25 cellular contexts compared by ENCODE assay signal in the genomic region with DNA sequence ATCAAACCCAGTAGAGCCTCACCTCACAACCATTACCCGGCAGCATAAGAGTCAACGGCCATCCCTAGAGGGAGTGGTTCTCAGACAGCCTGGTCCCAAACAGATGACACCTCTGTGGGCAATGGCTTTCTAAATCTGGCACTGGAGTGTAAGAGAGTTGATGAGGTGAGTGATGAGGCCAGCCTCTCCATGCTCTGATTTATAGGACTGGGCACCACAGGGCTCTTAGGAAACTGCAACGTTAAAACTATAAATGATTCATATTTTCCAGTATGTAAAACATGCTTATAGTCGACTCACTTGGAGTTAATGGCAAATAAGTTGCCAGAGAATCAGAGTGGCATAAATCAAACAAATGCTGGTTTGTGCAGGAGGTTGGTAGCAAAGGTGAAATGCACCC.
DNase-seq lines count a peak whose midpoint lies in the region; ATAC-seq, FAIRE-seq and TF ChIP-seq lines count a peak whose summit lies in the region.
"Had no signal": no experiment of that assay in that cellular context is flagged by ENCODE, and none has a peak within 500 bp of the region (broad histone marks: within the 10 kb centered on the region; RNA-seq: fewer than 3 reads in every experiment).

No MANE protein-coding gene starts in this region.

- no peaks in the 10 kb centered on the region for H3F3A ChIP-seq in GM23338 (replicated peaks; ENCODE audit: low read depth)

- H3K4me1 ChIP-seq in adipocyte (ENCODE audit: control insufficient read depth, insufficient read depth, low read length) (peaks cover 10% of the 10 kb centered on the region), GM23338 (ENCODE audit: insufficient read depth) (peaks cover 21% of the 10 kb centered on the region)

- H4K20me1 ChIP-seq in GM23338 (replicated peaks; ENCODE audit: insufficient read depth), result no peaks in the 10 kb centered on the region

- TF ChIP-seq POLR2A in GM12892 (IDR thresholded peaks at IDR 0.05; ENCODE audit: low read depth, low read length), result no peak

- ATAC-seq in GM21529 (IDR thresholded peaks at IDR 0.05; ENCODE audit: unreplicated experiment) (no peak), GM23338 (no peak), HG03175 (IDR thresholded peaks at IDR 0.05; ENCODE audit: unreplicated experiment) (no peak)
- ATAC-seq: HepG2 had no signal

- no peak for FAIRE-seq in GM12892 (lab: Jason Lieb, UNC)
- FAIRE-seq: GM12891, H1, HepG2 had no signal

- no peaks in the 10 kb centered on the region for H3K9me3 Mint-ChIP-seq in GM23338
- H3K9me3 Mint-ChIP-seq: CD4-positive, alpha-beta T cell had no signal

- H3K4me1 Mint-ChIP-seq in GM23338, result peaks cover 23% of the 10 kb centered on the region

- no peaks in the 10 kb centered on the region for H3K9me3 ChIP-seq in adipocyte (ENCODE audit: control insufficient read depth, low read length)
- H3K9me3 ChIP-seq: Peyer's patch, SJCRH30 had no signal

- H2AFZ ChIP-seq in GM23338, result no peak overlapping the region

- H3K27ac Mint-ChIP-seq in GM23338, result no peak overlapping the region
- H3K27ac Mint-ChIP-seq: CD4-positive, alpha-beta T cell had no signal

- no peak overlapping the region for H3K9ac ChIP-seq in adipocyte (ENCODE audit: low read length)

- no peaks in the 10 kb centered on the region for H3K79me2 ChIP-seq in GM23338 (replicated peaks; ENCODE audit: insufficient read depth)

- DNase-seq in AG09309 (ENCODE audit: low read depth) (peak; percentile 41), HCEC 1CT (peak; percentile 40), adipocyte (ENCODE audit: low read depth) (peak; percentile 9), myocyte (ENCODE audit: low read depth) (peak; percentile 42), GM23338 (ENCODE audit: low spot score) (no peak), GM12892 (ENCODE audit: insufficient read length) (no peak)
- DNase-seq: CD4-positive, alpha-beta T cell; COR-L47; DMS 273 treated with DMSO at 0.1 percent for 48 hours; DMS79 treated with DMSO at 0.1 percent for 48 hours; KBM-7; NCI-H1092 treated with DMSO at 0.1 percent for 48 hours; NCI-H146; NCI-H2029; NCI-H345; NCI-H524; NCI-H774; Peyer's patch; SJCRH30 had no signal

- H3K36me3 ChIP-seq in adipocyte (ENCODE audit: control insufficient read depth, insufficient read depth, low read length, severe bottlenecking) (no peaks in the 10 kb centered on the region), GM23338 (ENCODE audit: insufficient read depth) (no peaks in the 10 kb centered on the region)
- H3K36me3 ChIP-seq: Peyer's patch had no signal

- no peak overlapping the region for H3K27ac ChIP-seq in GM23338 (ENCODE audit: low read depth)
- H3K27ac ChIP-seq: HL-60, Peyer's patch, SJCRH30 had no signal

- H3K27me3 ChIP-seq in adipocyte (replicated peaks; ENCODE audit: control insufficient read depth, insufficient read depth, low read length) (no peaks in the 10 kb centered on the region), GM23338 (ENCODE audit: insufficient read depth) (no peaks in the 10 kb centered on the region)
- H3K27me3 ChIP-seq: Peyer's patch, SJCRH30 had no signal

- no peak overlapping the region for H3K4me2 ChIP-seq in GM23338

- peaks cover 12% of the 10 kb centered on the region; the same call in 1 of the 2 replicates for H3K9me2 ChIP-seq in GM23338 (ENCODE audit: insufficient read depth)

- TF ChIP-seq CTCF in AG09309 (IDR thresholded peaks at IDR 0.05; ENCODE audit: control insufficient read depth, insufficient read depth, low read depth, low read length, missing control alignments), result no peak
- TF ChIP-seq CTCF in GM23338 (conservative IDR thresholded peaks at IDR 0.05; ENCODE audit: low read depth in 2 of 2), result no peak

- H3K4me3 ChIP-seq in AG09309 (ENCODE audit: control insufficient read depth, low read depth, low read length) (no peak overlapping the region), adipocyte (ENCODE audit: low read length) (no peak overlapping the region), GM23338 (no peak overlapping the region)
- H3K4me3 ChIP-seq: Peyer's patch, SJCRH30 had no signal

- no peak overlapping the region for H3K4me3 Mint-ChIP-seq in GM23338
- H3K4me3 Mint-ChIP-seq: CD4-positive, alpha-beta T cell had no signal

- H3K27me3 Mint-ChIP-seq in GM23338 (ENCODE audit: insufficient read depth, low read depth, poor library complexity), result peaks cover 8% of the 10 kb centered on the region
- H3K27me3 Mint-ChIP-seq: CD4-positive, alpha-beta T cell had no signal

- no peaks in the 10 kb centered on the region for H3K36me3 Mint-ChIP-seq in GM23338 (ENCODE audit: low read depth)

TF ChIP-seq in GM23338, 12 proteins besides CTCF, POLR2A, EP300 and RAD21:
- TF ChIP-seq CREB1 (CRISPR knock-in tag; IDR thresholded peaks at IDR 0.05; ENCODE audit: low read depth) (no peak), JUNB (IDR thresholded peaks at IDR 0.05; ENCODE audit: unreplicated experiment) (no peak), ZNF114 (CRISPR knock-in tag; IDR thresholded peaks at IDR 0.05) (no peak), NANOG (IDR thresholded peaks at IDR 0.05; ENCODE audit: borderline replicate concordance) (no peak), EZH2phosphoT487 (IDR thresholded peaks at IDR 0.05; ENCODE audit: unreplicated experiment) (no peak), EZH2 (IDR thresholded peaks at IDR 0.05; ENCODE audit: low read depth, unreplicated experiment) (no peak), ZNF331 (CRISPR knock-in tag; IDR thresholded peaks at IDR 0.05; ENCODE audit: low read depth) (no peak)
- TF ChIP-seq, protein P1, sequence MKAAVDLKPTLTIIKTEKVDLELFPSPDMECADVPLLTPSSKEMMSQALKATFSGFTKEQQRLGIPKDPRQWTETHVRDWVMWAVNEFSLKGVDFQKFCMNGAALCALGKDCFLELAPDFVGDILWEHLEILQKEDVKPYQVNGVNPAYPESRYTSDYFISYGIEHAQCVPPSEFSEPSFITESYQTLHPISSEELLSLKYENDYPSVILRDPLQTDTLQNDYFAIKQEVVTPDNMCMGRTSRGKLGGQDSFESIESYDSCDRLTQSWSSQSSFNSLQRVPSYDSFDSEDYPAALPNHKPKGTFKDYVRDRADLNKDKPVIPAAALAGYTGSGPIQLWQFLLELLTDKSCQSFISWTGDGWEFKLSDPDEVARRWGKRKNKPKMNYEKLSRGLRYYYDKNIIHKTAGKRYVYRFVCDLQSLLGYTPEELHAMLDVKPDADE (IDR thresholded peaks at IDR 0.05), result no peak

Comparison
In these comparisons a context has a peak if more than half of its experiments do, and no peak if none do; other contexts are left out.
1. DNase-seq: peak in AG09309 (single experiment), HCEC 1CT (single experiment), adipocyte (single experiment) and myocyte (single experiment); none in GM23338 (single experiment) and GM12892 (single experiment).